Comparison of ENCODE assay signal across 29 cellular contexts in the genomic region with DNA sequence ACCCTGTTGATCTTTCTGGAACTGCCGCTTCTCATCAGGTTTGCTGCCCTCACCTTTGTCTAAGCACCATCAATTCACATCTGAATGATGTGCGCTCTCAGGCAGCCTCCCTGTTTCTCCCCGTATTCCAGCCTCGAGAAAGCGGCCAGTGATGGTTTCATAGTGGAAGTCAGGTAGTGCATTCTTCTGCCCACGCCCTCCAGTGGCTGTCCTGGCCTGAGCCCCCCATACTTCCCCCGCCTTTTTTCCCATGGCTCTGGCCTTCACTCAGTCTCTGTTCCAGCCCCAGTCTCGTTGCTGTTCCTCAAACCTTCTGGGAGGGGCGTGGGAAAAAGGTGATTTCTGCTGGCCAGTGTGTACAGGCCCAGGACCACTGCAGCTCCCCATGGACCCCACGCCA.
DNase-seq lines count a peak whose midpoint lies in the region; ATAC-seq, FAIRE-seq and TF ChIP-seq lines count a peak whose summit lies in the region.
"Had no signal": no experiment of that assay in that cellular context is flagged by ENCODE, and none has a peak within 500 bp of the region (broad histone marks: within the 10 kb centered on the region; RNA-seq: fewer than 3 reads in every experiment).

No MANE protein-coding gene starts in this region.

- FAIRE-seq in endothelial cell of umbilical vein (lab: Jason Lieb, UNC), result no peak
- FAIRE-seq: A549, TTC549, urothelium cell line had no signal

- TF ChIP-seq CTCF in breast epithelium (IDR thresholded peaks at IDR 0.05) (no peak), MCF 10A (IDR thresholded peaks at IDR 0.05; ENCODE audit: unreplicated experiment) (no peak), RWPE2 (IDR thresholded peaks at IDR 0.05; ENCODE audit: poor library complexity, severe bottlenecking) (no peak), endothelial cell of umbilical vein (IDR thresholded peaks at IDR 0.05; ENCODE audit: extremely low read depth in 1 of 2, insufficient read depth in 1 of 2, low read depth in 1 of 2, low read length in 2 of 2) (no peak)

- no peak overlapping the region for H3K4me3 Mint-ChIP-seq in MCF 10A (ENCODE audit: unreplicated experiment)
- H3K4me3 Mint-ChIP-seq: activated T-helper 1 cell treated with anti-CD3 and anti-CD28 coated beads, Interleukin-12 subunit alpha, Interleukin-12 subunit beta, Interleukin-2, Interleukin-4 antibody, amounts not matched to agents 30 ng/mL and 10 ng/mL and 1 ng/mL, durations not matched to agents 14 hours and 24 hours and 36 hours; CD4-positive, alpha-beta T cell; stimulated activated naive CD8-positive, alpha-beta T cell treated with anti-CD3 and anti-CD28 coated beads, Interleukin-15, amount 100 ng/mL, for 72 hours; T-helper 1 cell treated with Interleukin-12 subunit alpha and Interleukin-12 subunit beta and Interleukin-4 antibody, amounts not matched to agents 30 μg/mL and 1 μg/mL, for 36 hours had no signal

- dilution Hi-C loops in endothelial cell of umbilical vein (cut with MboI; ENCODE audit: extremely low pct_ligation_motif_present, low sequenced_read_pairs), result no loop called here

- H2AFZ ChIP-seq in endothelial cell of umbilical vein (ENCODE audit: low read depth, low read length), result no peak overlapping the region

- no peaks in the 10 kb centered on the region for H4K20me1 ChIP-seq in endothelial cell of umbilical vein (replicated peaks; ENCODE audit: control insufficient read depth, extremely low read depth, insufficient read depth, low read length)

- no peak overlapping the region for H3K9ac ChIP-seq in endothelial cell of umbilical vein (replicated peaks; ENCODE audit: extremely low read depth, insufficient read depth, low read length)

- BruUV-seq in MCF 10A (replicated peaks; lab: Mats Ljungman, UMichigan) (no TSS peak), endothelial cell of umbilical vein (replicated peaks; lab: Mats Ljungman, UMichigan) (no TSS peak)

- H3K9me3 Mint-ChIP-seq in MCF 10A (ENCODE audit: unreplicated experiment), result peaks cover 3% of the 10 kb centered on the region
- H3K9me3 Mint-ChIP-seq: CD4-positive, alpha-beta T cell had no signal

- H3K27ac Mint-ChIP-seq in MCF 10A (ENCODE audit: low read depth, unreplicated experiment), result no peak overlapping the region
- H3K27ac Mint-ChIP-seq: CD4-positive, alpha-beta T cell; progenitor cell of endocrine pancreas; T-helper 1 cell treated with Interleukin-12 subunit alpha and Interleukin-12 subunit beta and Interleukin-4 antibody, amounts not matched to agents 30 μg/mL and 1 μg/mL, for 36 hours had no signal

- H3K9me1 ChIP-seq in endothelial cell of umbilical vein (replicated peaks; ENCODE audit: control insufficient read depth, extremely low read depth, insufficient read depth, low read length), result no peaks in the 10 kb centered on the region

- H3K27me3 ChIP-seq in breast epithelium (no peaks in the 10 kb centered on the region), RWPE2 (ENCODE audit: insufficient read depth, poor library complexity, severe bottlenecking) (no peaks in the 10 kb centered on the region), endothelial cell of umbilical vein (ENCODE audit: control insufficient read depth in 2 of 2, insufficient read depth in 2 of 2, low read length in 2 of 2) (no peaks in the 10 kb centered on the region), MG63 (no peaks in the 10 kb centered on the region)
- H3K27me3 ChIP-seq: body of pancreas had no signal

- ATAC-seq in RWPE2 (ENCODE audit: low read depth), result no peak
- ATAC-seq in GM18505 (IDR thresholded peaks at IDR 0.05; ENCODE audit: unreplicated experiment), result no peak
- ATAC-seq: A549, body of pancreas, left colon, right lobe of liver, SK-N-SH treated with all-trans-retinoic acid at 6 μM for 48 hours had no signal

- CTCF ChIA-PET in MCF 10A (lab: Yijun Ruan, JAX), result no interaction called here
- CTCF ChIA-PET in endothelial cell of umbilical vein (lab: Charles Lee), result interaction anchor here (1.0 kb wide), 1 partner anchor 10 kb away, joined by 4 read pairs; no protein-coding TSS in a partner anchor

- H3K4me1 Mint-ChIP-seq in MCF 10A (ENCODE audit: insufficient read depth, unreplicated experiment), result peaks cover 8% of the 10 kb centered on the region

- H3K36me3 ChIP-seq in breast epithelium, result no peaks in the 10 kb centered on the region
- H3K36me3 ChIP-seq in RWPE2 (ENCODE audit: low read depth), result no peaks in the 10 kb centered on the region
- H3K36me3 ChIP-seq in endothelial cell of umbilical vein (ENCODE audit: control insufficient read depth in 2 of 2, extremely low read depth in 1 of 2, insufficient read depth in 2 of 2, low read length in 2 of 2), result no peaks in the 10 kb centered on the region
- no peaks in the 10 kb centered on the region for H3K36me3 ChIP-seq in MG63
- H3K36me3 ChIP-seq: adrenal gland, right lobe of liver, thoracic aorta had no signal

- H3K4me1 ChIP-seq in breast epithelium (no peaks in the 10 kb centered on the region), RWPE2 (ENCODE audit: insufficient read depth, poor library complexity, severe bottlenecking) (peaks cover 26% of the 10 kb centered on the region), endothelial cell of umbilical vein (ENCODE audit: control insufficient read depth, extremely low read depth, insufficient read depth, low read length) (peaks cover 9% of the 10 kb centered on the region)
- H3K4me1 ChIP-seq: A549, adrenal gland, body of pancreas, right lobe of liver had no signal

- POLR2A ChIA-PET in MCF 10A (lab: Yijun Ruan, JAX), result interaction anchor here (1.4 kb wide), 1 partner anchor 18 kb away, joined by 4 read pairs; no protein-coding TSS in a partner anchor
- POLR2A ChIA-PET in endothelial cell of umbilical vein (lab: Charles Lee), result no interaction called here

- DNase-seq in breast epithelium (ENCODE audit: low spot score in 2 of 2) (peak; percentile 6 to 33), MCF 10A (ENCODE audit: unreplicated experiment) (no peak), RWPE2 (ENCODE audit: low spot score) (peak; percentile 44), endothelial cell of umbilical vein (ENCODE audit: low read depth, low spot score) (no peak), EL (no peak), NCI-H2029 (lab: John Stamatoyannopoulos, UW) (no peak), MG63 (no peak)
- DNase-seq: activated naive CD4-positive, alpha-beta T cell treated with Interleukin-2 at 50 U/mL for 16 hours; AML-193; body of pancreas; CD4-positive, alpha-beta T cell; dorsolateral prefrontal cortex; hypothalamus; left colon; NCI-H1092 treated with DMSO at 0.1 percent for 48 hours; NCI-H187; NCI-H2171; right lobe of liver had no signal

- TF ChIP-seq POLR2A in breast epithelium (IDR thresholded peaks at IDR 0.05), result no peak
- TF ChIP-seq POLR2A in endothelial cell of umbilical vein (IDR thresholded peaks at IDR 0.05; ENCODE audit: low read depth, low read length), result no peak
- TF ChIP-seq POLR2A in GM18505 (IDR thresholded peaks at IDR 0.05; ENCODE audit: borderline replicate concordance, extremely low read depth, insufficient read depth, insufficient read length), result no peak

- H3K4me3 ChIP-seq in breast epithelium (no peak overlapping the region), RWPE2 (ENCODE audit: severe bottlenecking) (no peak overlapping the region), endothelial cell of umbilical vein (replicated peaks in 1 of 3; ENCODE audit: insufficient read depth in 1 of 3, low read depth in 1 of 3, low read length in 3 of 3) (no peak overlapping the region), MG63 (no peak overlapping the region)
- H3K4me3 ChIP-seq: A549, adrenal gland, body of pancreas, dorsolateral prefrontal cortex, right lobe of liver, thoracic aorta had no signal

- H3K79me2 ChIP-seq in endothelial cell of umbilical vein (ENCODE audit: control insufficient read depth, insufficient read depth, low read length), result no peaks in the 10 kb centered on the region

- intact Hi-C loops in breast epithelium (cut with DNase I; ENCODE audit: low total_unique reads), result no loop called here
- intact Hi-C loops in MCF 10A (cut with micrococcal nuclease), result no loop called here
- intact Hi-C loops in endothelial cell of umbilical vein (cut with micrococcal nuclease), result no loop called here

- no peaks in the 10 kb centered on the region for H3K27me3 Mint-ChIP-seq in MCF 10A (ENCODE audit: insufficient read depth, unreplicated experiment)

- H3K36me3 Mint-ChIP-seq in MCF 10A (ENCODE audit: insufficient read depth, unreplicated experiment), result no peaks in the 10 kb centered on the region

- H3K4me2 ChIP-seq in endothelial cell of umbilical vein (ENCODE audit: insufficient read depth, low read length), result no peak overlapping the region
- H3K4me2 ChIP-seq: A549 had no signal

- no peaks in the 10 kb centered on the region for H3K9me3 ChIP-seq in breast epithelium
- H3K9me3 ChIP-seq in RWPE2 (ENCODE audit: severe bottlenecking), result no peaks in the 10 kb centered on the region
- H3K9me3 ChIP-seq in endothelial cell of umbilical vein (replicated peaks; ENCODE audit: control insufficient read depth, insufficient read depth, low read length), result no peaks in the 10 kb centered on the region
- peaks cover 7% of the 10 kb centered on the region; the same call in 1 of the 2 replicates for H3K9me3 ChIP-seq in MG63
- H3K9me3 ChIP-seq: A549, adrenal gland, right lobe of liver, thoracic aorta had no signal

- H3K27ac ChIP-seq in breast epithelium, result no peak overlapping the region
- H3K27ac ChIP-seq in RWPE2 (ENCODE audit: poor library complexity, severe bottlenecking), result peak overlapping the region; percentile 53
- H3K27ac ChIP-seq in endothelial cell of umbilical vein (ENCODE audit: insufficient read depth, low read depth, low read length), result peak overlapping the region; percentile 49
- H3K27ac ChIP-seq: A549, adrenal gland, body of pancreas, dorsolateral prefrontal cortex, right lobe of liver, thoracic aorta had no signal

TF ChIP-seq in endothelial cell of umbilical vein, 7 proteins besides CTCF, POLR2A, EP300 and RAD21:
- TF ChIP-seq MYC (IDR thresholded peaks at IDR 0.05; ENCODE audit: low read depth, low read length), result no peak
- TF ChIP-seq FOS (IDR thresholded peaks at IDR 0.05; ENCODE audit: borderline replicate concordance, insufficient read depth, low read length), result no peak
- TF ChIP-seq EZH2 (IDR thresholded peaks at IDR 0.05; ENCODE audit: borderline replicate concordance, low read depth, low read length, severe bottlenecking), result no peak
- TF ChIP-seq JUN (IDR thresholded peaks at IDR 0.05; ENCODE audit: borderline replicate concordance, insufficient read depth, insufficient read length, low read depth), result no peak
- TF ChIP-seq, protein P1, sequence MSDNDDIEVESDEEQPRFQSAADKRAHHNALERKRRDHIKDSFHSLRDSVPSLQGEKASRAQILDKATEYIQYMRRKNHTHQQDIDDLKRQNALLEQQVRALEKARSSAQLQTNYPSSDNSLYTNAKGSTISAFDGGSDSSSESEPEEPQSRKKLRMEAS (IDR thresholded peaks at IDR 0.05; ENCODE audit: insufficient read depth, insufficient read length), result no peak
- no peak for TF ChIP-seq GATA2 (IDR thresholded peaks at IDR 0.05; ENCODE audit: insufficient read depth, insufficient read length, low read depth, low read length)
- no peak for TF ChIP-seq POLR2AphosphoS5 (IDR thresholded peaks at IDR 0.05; ENCODE audit: insufficient read depth, low read depth, low read length)

Comparison
In these comparisons a context has a peak if more than half of its experiments do, and no peak if none do; other contexts are left out.
1. DNase-seq: peak in breast epithelium (2 of 2) and RWPE2 (single experiment); none in MCF 10A (single experiment), endothelial cell of umbilical vein (single experiment), EL (single experiment), NCI-H2029 (single experiment) and MG63 (single experiment).
2. H3K27ac ChIP-seq: peak in RWPE2 (single experiment) and endothelial cell of umbilical vein (single experiment); none in breast epithelium (0 of 2).